In genomic region chr3:158701666-158702065, GRCh38 we compare ENCODE assay signal across 1 cellular context.
TF ChIP-seq lines count a peak whose summit lies in the region.

No MANE protein-coding gene starts in this region.

TF ChIP-seq in GM23338, 12 proteins besides CTCF, POLR2A, EP300 and RAD21:
- TF ChIP-seq REST (IDR thresholded peaks at IDR 0.05; ENCODE audit: unreplicated experiment): no peak
- TF ChIP-seq NANOG (IDR thresholded peaks at IDR 0.05; ENCODE audit: borderline replicate concordance): no peak
- TF ChIP-seq EZH2phosphoT487 (IDR thresholded peaks at IDR 0.05; ENCODE audit: unreplicated experiment): no peak
- no peak for TF ChIP-seq EZH2 (IDR thresholded peaks at IDR 0.05; ENCODE audit: low read depth, unreplicated experiment)
- no peak for TF ChIP-seq CREB1 (CRISPR knock-in tag; IDR thresholded peaks at IDR 0.05; ENCODE audit: low read depth)
- TF ChIP-seq ZNF462 (CRISPR knock-in tag; IDR thresholded peaks at IDR 0.05): no peak
- TF ChIP-seq POLR2AphosphoS5 (IDR thresholded peaks at IDR 0.05; ENCODE audit: low read depth): no peak
- no peak for TF ChIP-seq ZNF331 (CRISPR knock-in tag; IDR thresholded peaks at IDR 0.05; ENCODE audit: low read depth)
- TF ChIP-seq JUNB (IDR thresholded peaks at IDR 0.05; ENCODE audit: unreplicated experiment): no peak
- no peak for TF ChIP-seq STAT1 (IDR thresholded peaks at IDR 0.05; ENCODE audit: unreplicated experiment)
- TF ChIP-seq ZNF114 (CRISPR knock-in tag; IDR thresholded peaks at IDR 0.05): no peak
- no peak for TF ChIP-seq ETS1 (IDR thresholded peaks at IDR 0.05)
